ENCODE assay signal across 8 cellular contexts in genomic region chr16:3152022-3152272, GRCh38. TPM values are rescaled to one million over a fixed set of nuclear protein-coding genes. Genes with fewer than 3 reads are reported as not detected.
DNase-seq lines count a peak whose midpoint lies in the region; ATAC-seq and TF ChIP-seq lines count a peak whose summit lies in the region.

No MANE protein-coding gene starts in this region.

- peaks cover 27% of the 10 kb centered on the region for H3K4me1 Mint-ChIP-seq in CD8-positive, alpha-beta T cell (ENCODE audit: low read depth)
- peaks cover 26% of the 10 kb centered on the region for H3K4me1 Mint-ChIP-seq in neural crest cell

- TF ChIP-seq CTCF in CD8-positive, alpha-beta T cell (IDR thresholded peaks at IDR 0.05) = no peak
- no peak for TF ChIP-seq CTCF in colonic mucosa (IDR thresholded peaks at IDR 0.05)
- TF ChIP-seq CTCF in neural crest cell (conservative IDR thresholded peaks at IDR 0.05) = no peak

- H3K27ac ChIP-seq in CD8-positive, alpha-beta T cell (ENCODE audit: low read depth, low read length) = no peak overlapping the region
- H3K27ac ChIP-seq in colonic mucosa = peak overlapping the region; percentile 5

- CTCF ChIA-PET in CD8-positive, alpha-beta T cell (lab: Charles Lee) = interaction anchor here (0.7 to 1.5 kb wide), 2 partner anchors 11 to 14 kb away, joined by 3 to 4 read pairs; no protein-coding TSS in a partner anchor

- DNase-seq in CD8-positive, alpha-beta T cell = peak in 1 of 7 experiments; percentile 23
- no peak for DNase-seq in NT2/D1 (ENCODE audit: low read depth, low spot score)
- no peak for DNase-seq in colonic mucosa
- no peak for DNase-seq in neural crest cell (ENCODE audit: low read depth, low spot score)
- DNase-seq in effector CD4-positive, alpha-beta T cell = no peak

- peak overlapping the region; percentile 91 for H3K27ac Mint-ChIP-seq in CD8-positive, alpha-beta T cell
- peak overlapping the region; percentile 29 for H3K27ac Mint-ChIP-seq in neural crest cell (ENCODE audit: unreplicated experiment)

- H3K36me3 Mint-ChIP-seq in CD8-positive, alpha-beta T cell = no peaks in the 10 kb centered on the region
- peaks cover 11% of the 10 kb centered on the region for H3K36me3 Mint-ChIP-seq in neural crest cell (ENCODE audit: low read depth)

- H3K4me1 ChIP-seq in CD8-positive, alpha-beta T cell (ENCODE audit: insufficient read depth, low read length) = peaks cover 24% of the 10 kb centered on the region
- H3K4me1 ChIP-seq in NT2/D1 (ENCODE audit: insufficient read depth, insufficient read length) (peaks cover 8% of the 10 kb centered on the region), colonic mucosa (peaks cover 5% of the 10 kb centered on the region)

- POLR2A ChIA-PET in CD8-positive, alpha-beta T cell (lab: Charles Lee) = interaction anchor here (1.3 to 3.1 kb wide), 2 partner anchors 17 to 349 kb away, joined by 3 to 28 read pairs; partner anchors contain the start of genes CLUAP1 and ZNF213

- H3K9ac ChIP-seq in NT2/D1 (ENCODE audit: insufficient read length, low read depth) = peak overlapping the region; percentile 24
- H3K9ac ChIP-seq in colonic mucosa (ENCODE audit: low read depth in 2 of 2, low read length in 2 of 2) = peak overlapping the region in 1 of 2 donors; percentile 2

- intact Hi-C loops in CD8-positive, alpha-beta T cell (cut with DNase I, micrococcal nuclease) = loop anchor here (5.0 to 10.0 kb wide), 3 partner anchors 113 to 1540 kb away; partner anchors contain the start of genes CLUAP1 (in 1 of the 2), CRAMP1 (in 1 of the 2) and IFT140 (in 1 of the 2)
- intact Hi-C loops in colonic mucosa (cut with DNase I) = no loop called here

- H3K36me3 ChIP-seq in CD8-positive, alpha-beta T cell (ENCODE audit: insufficient read depth, low read length) = no peaks in the 10 kb centered on the region
- no peaks in the 10 kb centered on the region for H3K36me3 ChIP-seq in NT2/D1 (ENCODE audit: insufficient read depth, insufficient read length, low read length)
- no peaks in the 10 kb centered on the region for H3K36me3 ChIP-seq in colonic mucosa

- no peaks in the 10 kb centered on the region for H3K27me3 ChIP-seq in CD8-positive, alpha-beta T cell (ENCODE audit: insufficient read depth, low read length)
- peaks cover 26% of the 10 kb centered on the region for H3K27me3 ChIP-seq in NT2/D1 (ENCODE audit: insufficient read depth, insufficient read length)
- no peaks in the 10 kb centered on the region for H3K27me3 ChIP-seq in colonic mucosa

- no peak for ATAC-seq in CD8-positive, alpha-beta T cell
- ATAC-seq in HG03039 (IDR thresholded peaks at IDR 0.05; ENCODE audit: unreplicated experiment) (no peak), GM18520 (IDR thresholded peaks at IDR 0.05; ENCODE audit: unreplicated experiment) (no peak), GM18868 (IDR thresholded peaks at IDR 0.05; ENCODE audit: unreplicated experiment) (no peak)

- peaks cover 8% of the 10 kb centered on the region for H3K9me3 ChIP-seq in CD8-positive, alpha-beta T cell (ENCODE audit: low read length)
- no peaks in the 10 kb centered on the region for H3K9me3 ChIP-seq in NT2/D1 (ENCODE audit: insufficient read depth, low read length)
- H3K9me3 ChIP-seq in colonic mucosa = no peaks in the 10 kb centered on the region

- peaks cover 21% of the 10 kb centered on the region for H3K9me3 Mint-ChIP-seq in CD8-positive, alpha-beta T cell
- peaks cover 8% of the 10 kb centered on the region for H3K9me3 Mint-ChIP-seq in neural crest cell

- no peaks in the 10 kb centered on the region for H3K27me3 Mint-ChIP-seq in CD8-positive, alpha-beta T cell (ENCODE audit: low read depth)
- H3K27me3 Mint-ChIP-seq in neural crest cell (ENCODE audit: low read depth) = peaks cover 57% of the 10 kb centered on the region

- H3K4me3 Mint-ChIP-seq in CD8-positive, alpha-beta T cell = peak overlapping the region; percentile 77
- peak overlapping the region; percentile 94 for H3K4me3 Mint-ChIP-seq in neural crest cell

- H3K4me3 ChIP-seq in CD8-positive, alpha-beta T cell (ENCODE audit: low read depth, low read length) = peak overlapping the region; percentile 33
- H3K4me3 ChIP-seq in NT2/D1 (ENCODE audit: insufficient read length, low read depth) (peak overlapping the region; percentile 78), colonic mucosa (peak overlapping the region; percentile 29)

RNA-seq across cellular contexts. Expression of gene ZNF213, which starts 17.1 kb away (rescaled TPM):
- total RNA-seq in CD8-positive, alpha-beta T cell = 1 to 10 TPM; 1.8 to 2.2 TPM
- total RNA-seq in colonic mucosa (10 to 100 TPM; 12.4 to 20.4 TPM), neural crest cell (14.9 and 15.9 TPM in 2 replicates)

RNA-seq across cellular contexts. Expression of gene OR1F1, which starts 36.1 kb away (rescaled TPM):
- not detected for total RNA-seq in CD8-positive, alpha-beta T cell
- total RNA-seq in colonic mucosa (not detected), neural crest cell (0.35 TPM in 1 of 2 replicates, not detected in the other)

RNA-seq across cellular contexts. Expression of gene ZNF205, which starts 39.6 kb away (rescaled TPM):
- not detected for total RNA-seq in CD8-positive, alpha-beta T cell
- total RNA-seq in colonic mucosa (10 to 100 TPM in 1 of 2 donors, 1 to 10 TPM in 1; 9.9 to 10.5 TPM), neural crest cell (19.7 and 21.1 TPM in 2 replicates)

RNA-seq across cellular contexts. Expression of gene ZSCAN10, which starts 52.9 kb away (rescaled TPM):
- total RNA-seq in CD8-positive, alpha-beta T cell = under 1 TPM in 1 of 2 experiments, not detected in 1; 0.62 TPM
- under 1 TPM in 1 of 2 donors, not detected in 1; 0.86 TPM for total RNA-seq in colonic mucosa
- total RNA-seq in neural crest cell = not detected in 2 replicates

Comparison
In these comparisons a context has a peak if more than half of its experiments do, and no peak if none do; other contexts are left out.
1. RNA of gene ZNF205, which starts 39.6 kb away (total RNA-seq): 19.7 to 21.1 TPM in neural crest cell and 9.9 to 10.5 TPM in colonic mucosa; not detected in CD8-positive, alpha-beta T cell; every median in the first group is over 10 times any median in the second.
2. Peak in every context shown above with its lines, with median percentiles within 50 percentile points of each other: H3K4me3 ChIP-seq.